ENCODE assay signal across 34 cellular contexts in genomic region chr14:72611956-72612500, GRCh38.
DNase-seq lines count a peak whose midpoint lies in the region; ATAC-seq and TF ChIP-seq lines count a peak whose summit lies in the region.
"Had no signal": no experiment of that assay in that cellular context is flagged by ENCODE, and none has a peak within 500 bp of the region (broad histone marks: within the 10 kb centered on the region; RNA-seq: fewer than 3 reads in every experiment).

No MANE protein-coding gene starts in this region.

- WGBS in psoas muscle, 3 donors, result 45 to 82% (median 65%) methylated on average over 7 of the region's 7 CpGs

- H3K9me3 ChIP-seq in right atrium auricular region, result no peaks in the 10 kb centered on the region
- H3K9me3 ChIP-seq in psoas muscle, result no peaks in the 10 kb centered on the region
- H3K9me3 ChIP-seq: mucosa of descending colon, pancreas, stomach, tibial artery had no signal

- H3K27ac ChIP-seq in right atrium auricular region (no peak overlapping the region), psoas muscle (peak overlapping the region; percentile 88)
- H3K27ac ChIP-seq: hepatocyte, pancreas, PC-9, stomach, tibial artery had no signal

- H3K27ac Mint-ChIP-seq in endothelial cell (ENCODE audit: unreplicated experiment), result no peak overlapping the region
- H3K27ac Mint-ChIP-seq: activated naive CD8-positive, alpha-beta T cell; activated T-helper 2 cell treated with anti-CD3 and anti-CD28 coated beads, Interferon-gamma antibody, Interleukin-2, Interleukin-4, amounts not matched to agents 10 μg/mL and 5 μg/mL and 100 μg/mL, durations not matched to agents 14 hours and 24 hours and 36 hours; B cell; natural killer cell treated with Interleukin-12 subunit alpha and Interleukin-12 subunit beta and Interleukin-15 and Interleukin-18, amount 100 ng/mL, for 72 hours; T-helper 17 cell had no signal

- H3K4me3 ChIP-seq in right atrium auricular region (no peak overlapping the region), psoas muscle (no peak overlapping the region)
- H3K4me3 ChIP-seq: GM12878, hepatocyte, mucosa of descending colon, pancreas, PC-9, stomach, tibial artery had no signal

- no peaks in the 10 kb centered on the region for H3K9me3 Mint-ChIP-seq in endothelial cell (ENCODE audit: unreplicated experiment)
- H3K9me3 Mint-ChIP-seq: activated T-helper 2 cell treated with anti-CD3 and anti-CD28 coated beads, Interferon-gamma antibody, Interleukin-2, Interleukin-4, amounts not matched to agents 10 μg/mL and 5 μg/mL and 100 μg/mL, durations not matched to agents 14 hours and 24 hours and 36 hours; CD4-positive, alpha-beta memory T cell; natural killer cell treated with Interleukin-12 subunit alpha and Interleukin-12 subunit beta and Interleukin-15 and Interleukin-18, amount 100 ng/mL, for 72 hours had no signal

- H3K36me3 ChIP-seq in right atrium auricular region (no peaks in the 10 kb centered on the region), psoas muscle (ENCODE audit: insufficient read depth in 1 of 2, low read depth in 1 of 2) (no peaks in the 10 kb centered on the region)
- H3K36me3 ChIP-seq: pancreas, stomach, tibial artery had no signal

- H3K4me1 ChIP-seq in right atrium auricular region (peaks cover 0 to 38% of the 10 kb centered on the region in 2 donors), psoas muscle (peaks cover 54% of the 10 kb centered on the region)

- peaks cover 27% of the 10 kb centered on the region for H3K4me1 Mint-ChIP-seq in endothelial cell (ENCODE audit: unreplicated experiment)

- TF ChIP-seq CTCF in right atrium auricular region (IDR thresholded peaks at IDR 0.05), result no peak
- TF ChIP-seq CTCF in endothelial cell (IDR thresholded peaks at IDR 0.05; ENCODE audit: unreplicated experiment), result no peak
- TF ChIP-seq CTCF in psoas muscle (IDR thresholded peaks at IDR 0.05), result no peak

- no peak for ATAC-seq in left ventricle myocardium superior
- peak; percentile 51 to 73 (median 62) for ATAC-seq in psoas muscle
- no peak for ATAC-seq in GM19397 (IDR thresholded peaks at IDR 0.05; ENCODE audit: unreplicated experiment)
- ATAC-seq in GM21737 (IDR thresholded peaks at IDR 0.05; ENCODE audit: unreplicated experiment), result no peak
- ATAC-seq: GM12878; mucosa of descending colon; natural killer cell treated with Interleukin-12 subunit alpha and Interleukin-12 subunit beta and Interleukin-15 and Interleukin-18, amount 100 ng/mL, for 72 hours; pancreas; Right ventricle myocardium inferior; SK-N-SH treated with all-trans-retinoic acid at 6 μM for 48 hours; T-helper 17 cell had no signal

- H3K27me3 Mint-ChIP-seq in endothelial cell (ENCODE audit: unreplicated experiment), result peaks cover 4% of the 10 kb centered on the region
- H3K27me3 Mint-ChIP-seq: activated naive CD8-positive, alpha-beta T cell; B cell had no signal

- H3K4me3 Mint-ChIP-seq in endothelial cell (ENCODE audit: unreplicated experiment), result no peak overlapping the region
- H3K4me3 Mint-ChIP-seq: activated naive CD8-positive, alpha-beta T cell; B cell; CD4-positive, alpha-beta memory T cell; natural killer cell treated with Interleukin-12 subunit alpha and Interleukin-12 subunit beta and Interleukin-15 and Interleukin-18, amount 100 ng/mL, for 72 hours; T-helper 17 cell had no signal

- intact Hi-C loops in left ventricle myocardium superior (cut with micrococcal nuclease) (no loop called here), psoas muscle (cut with DNase I) (no loop called here)

- peak; percentile 16 for DNase-seq in right atrium auricular region (ENCODE audit: low spot score)
- DNase-seq in left ventricle myocardium superior, result no peak
- peak; percentile 1 for DNase-seq in endothelial cell (ENCODE audit: low spot score)
- DNase-seq in psoas muscle, result no peak
- no peak for DNase-seq in cortex of kidney (lab: John Stamatoyannopoulos, UW)
- DNase-seq in DMS153 treated with DMSO at 0.1 percent for 48 hours (lab: John Stamatoyannopoulos, UW; ENCODE audit: unreplicated experiment), result no peak
- DNase-seq: ACHN; activated CD4-positive, alpha-beta T cell treated with anti-CD3 and anti-CD28 coated beads, Interleukin-2, amount 50 U/mL, for 1 hour; activated CD4-positive, CD25-positive, alpha-beta regulatory T cell; aorta; CD4-positive, alpha-beta memory T cell; dermis blood vessel endothelial cell; HCEC 1CT; mucosa of descending colon; NCI-H2081; NCI-H2227 treated with DMSO at 0.1 percent for 48 hours; NCI-H526 treated with DMSO at 0.1 percent for 48 hours; pancreas; PC-9; stimulated activated CD4-positive, alpha-beta T cell treated with anti-CD3 and anti-CD28 coated beads, Interleukin-12 subunit alpha, Interleukin-12 subunit beta, amount 100 ng/mL, for 4 hours; stimulated activated CD4-positive, alpha-beta T cell treated with anti-CD3 and anti-CD28 coated beads, Interleukin-2, amount 100 ng/mL, for 48 hours; stomach; T-helper 17 cell; tibial artery had no signal

- H3K36me3 Mint-ChIP-seq in endothelial cell (ENCODE audit: low read depth, unreplicated experiment), result no peaks in the 10 kb centered on the region
- H3K36me3 Mint-ChIP-seq: activated naive CD8-positive, alpha-beta T cell; CD4-positive, alpha-beta memory T cell; natural killer cell treated with Interleukin-12 subunit alpha and Interleukin-12 subunit beta and Interleukin-15 and Interleukin-18, amount 100 ng/mL, for 72 hours had no signal

- H3K27me3 ChIP-seq in right atrium auricular region, result no peaks in the 10 kb centered on the region
- H3K27me3 ChIP-seq in psoas muscle (ENCODE audit: insufficient read depth in 3 of 3, low read length in 2 of 3), result no peaks in the 10 kb centered on the region
- H3K27me3 ChIP-seq: hepatocyte, pancreas, stomach, tibial artery had no signal

Comparison
In these comparisons a context has a peak if more than half of its experiments do, and no peak if none do; other contexts are left out.
1. DNase-seq: peak in right atrium auricular region (single experiment) and endothelial cell (single experiment); none in left ventricle myocardium superior (single experiment), psoas muscle (0 of 2), cortex of kidney (single experiment) and DMS153 treated with DMSO at 0.1 percent for 48 hours (single experiment).
2. ATAC-seq: peak in psoas muscle (4 of 4); none in left ventricle myocardium superior (single experiment), GM19397 (single experiment) and GM21737 (single experiment).